In genomic region chr11:111612211-111612610, GRCh38 we compare ENCODE assay signal across 22 cellular contexts.
DNase-seq lines count a peak whose midpoint lies in the region; ATAC-seq and TF ChIP-seq lines count a peak whose summit lies in the region.
"Had no signal": no experiment of that assay in that cellular context is flagged by ENCODE, and none has a peak within 500 bp of the region (broad histone marks: within the 10 kb centered on the region; RNA-seq: fewer than 3 reads in every experiment).

No MANE protein-coding gene starts in this region.

- peaks cover 8% of the 10 kb centered on the region; the same call in 1 of the 2 replicates for H3K79me2 ChIP-seq in KMS-11 (ENCODE audit: insufficient read depth, low read depth)

- H3K27ac ChIP-seq in KMS-11, result no peak overlapping the region
- H3K27ac ChIP-seq: cardiac muscle cell had no signal

- H3K4me1 ChIP-seq in KMS-11 (ENCODE audit: low read depth, poor library complexity, severe bottlenecking), result peaks cover 11% of the 10 kb centered on the region

- H3K27me3 ChIP-seq in KMS-11 (ENCODE audit: insufficient read depth, low read depth), result no peaks in the 10 kb centered on the region
- H3K27me3 ChIP-seq: cardiac muscle cell, spleen had no signal

- no peak overlapping the region for H3K9ac ChIP-seq in KMS-11

- no peaks in the 10 kb centered on the region for H3K27me3 Mint-ChIP-seq in nephron (ENCODE audit: low read depth)
- H3K27me3 Mint-ChIP-seq: activated naive CD8-positive, alpha-beta T cell treated with anti-CD3 and anti-CD28 coated beads, Interleukin-2, amount 50 U/mL, for 24 hours; CD8-positive, alpha-beta memory T cell; stimulated activated naive CD8-positive, alpha-beta T cell treated with anti-CD3 and anti-CD28 coated beads, Interleukin-15, amount 100 ng/mL, for 72 hours had no signal

- H3K4me2 ChIP-seq in KMS-11, result peak overlapping the region; percentile 30; the same call in 1 of the 2 replicates

- H3K27ac Mint-ChIP-seq in nephron, result peak overlapping the region in 2 of 3 experiments; percentile 24 to 44
- H3K27ac Mint-ChIP-seq: activated naive CD8-positive, alpha-beta T cell treated with anti-CD3 and anti-CD28 coated beads, Interleukin-2, amount 50 U/mL, for 24 hours; CD8-positive, alpha-beta memory T cell; stimulated activated naive CD8-positive, alpha-beta T cell treated with anti-CD3 and anti-CD28 coated beads, Interleukin-15, amount 100 ng/mL, for 72 hours had no signal

- no peak for TF ChIP-seq CTCF in KMS-11 (conservative IDR thresholded peaks at IDR 0.05; ENCODE audit: low read depth, low read length)
- TF ChIP-seq CTCF in nephron (IDR thresholded peaks at IDR 0.05; ENCODE audit: unreplicated experiment in 3 of 3), result no peak

- H3K4me1 Mint-ChIP-seq in nephron, result no peaks in the 10 kb centered on the region

- H3K36me3 Mint-ChIP-seq in nephron (ENCODE audit: low read depth), result peaks cover 5% of the 10 kb centered on the region

- no peak overlapping the region for H3K4me3 Mint-ChIP-seq in nephron
- H3K4me3 Mint-ChIP-seq: activated naive CD8-positive, alpha-beta T cell treated with anti-CD3 and anti-CD28 coated beads, Interleukin-2, amount 50 U/mL, for 24 hours; CD8-positive, alpha-beta memory T cell; stimulated activated naive CD8-positive, alpha-beta T cell treated with anti-CD3 and anti-CD28 coated beads, Interleukin-15, amount 100 ng/mL, for 72 hours had no signal

- no peak overlapping the region for H3K4me3 ChIP-seq in KMS-11 (IDR thresholded peaks at IDR 0.05; ENCODE audit: insufficient read depth, low read depth, low read length)
- H3K4me3 ChIP-seq: cardiac muscle cell, spleen had no signal

- H4K20me1 ChIP-seq in KMS-11 (ENCODE audit: insufficient read depth), result no peaks in the 10 kb centered on the region

- ATAC-seq in GM21360 (IDR thresholded peaks at IDR 0.05; ENCODE audit: unreplicated experiment), result no peak
- ATAC-seq: activated naive CD8-positive, alpha-beta T cell treated with anti-CD3 and anti-CD28 coated beads, Interleukin-2, amount 50 U/mL, for 24 hours; HCT116; stimulated activated naive CD8-positive, alpha-beta T cell treated with anti-CD3 and anti-CD28 coated beads, Interleukin-15, amount 100 ng/mL, for 72 hours had no signal

- no peaks in the 10 kb centered on the region for H3K36me3 ChIP-seq in KMS-11 (ENCODE audit: insufficient read depth)

- H2AFZ ChIP-seq in KMS-11 (ENCODE audit: low read depth), result no peak overlapping the region

- peak; percentile 41 for DNase-seq in EH (ENCODE audit: low read depth)
- peak; percentile 83 for DNase-seq in fibroblast of gingiva (ENCODE audit: low read depth)
- no peak for DNase-seq in NCI-H1105 (lab: John Stamatoyannopoulos, UW)
- DNase-seq in amniotic stem cell (lab: John Stamatoyannopoulos, UW), result no peak
- no peak for DNase-seq in SKM-1 treated with dmso at 0.1 percent for 144 hours (lab: John Stamatoyannopoulos, UW; ENCODE audit: unreplicated experiment)
- DNase-seq: activated naive CD8-positive, alpha-beta T cell treated with anti-CD3 and anti-CD28 coated beads, Interleukin-2, amount 50 U/mL, for 24 hours; AML-193; CD8-positive, alpha-beta memory T cell; DMS53; midbrain; NCI-H1092; NCI-H2081; spleen; stimulated activated CD4-positive, alpha-beta T cell treated with anti-CD3 and anti-CD28 coated beads, Interleukin-4, amount 100 ng/mL, for 24 hours; stimulated activated naive CD8-positive, alpha-beta T cell treated with anti-CD3 and anti-CD28 coated beads, Interleukin-15, amount 100 ng/mL, for 72 hours; T-helper 9 cell; trophoblast cell had no signal

- H3K9me3 Mint-ChIP-seq in nephron, result no peaks in the 10 kb centered on the region
- H3K9me3 Mint-ChIP-seq: activated naive CD8-positive, alpha-beta T cell treated with anti-CD3 and anti-CD28 coated beads, Interleukin-2, amount 50 U/mL, for 24 hours; CD8-positive, alpha-beta memory T cell; stimulated activated naive CD8-positive, alpha-beta T cell treated with anti-CD3 and anti-CD28 coated beads, Interleukin-15, amount 100 ng/mL, for 72 hours had no signal

Comparison
In these comparisons a context has a peak if more than half of its experiments do, and no peak if none do; other contexts are left out.
1. DNase-seq: peak in EH (single experiment) and fibroblast of gingiva (single experiment); none in NCI-H1105 (single experiment), amniotic stem cell (single experiment) and SKM-1 treated with dmso at 0.1 percent for 144 hours (single experiment).